Comparison of ENCODE assay signal across 15 cellular contexts in genomic region chr5:92559331-92559730, GRCh38.
DNase-seq lines count a peak whose midpoint lies in the region; ATAC-seq, FAIRE-seq and TF ChIP-seq lines count a peak whose summit lies in the region.
"Had no signal": no experiment of that assay in that cellular context is flagged by ENCODE, and none has a peak within 500 bp of the region (broad histone marks: within the 10 kb centered on the region; RNA-seq: fewer than 3 reads in every experiment).

No MANE protein-coding gene starts in this region.

- H3K36me3 Mint-ChIP-seq in astrocyte (ENCODE audit: low read depth, unreplicated experiment) (no peaks in the 10 kb centered on the region), nephron (ENCODE audit: low read depth) (no peaks in the 10 kb centered on the region)
- H3K36me3 Mint-ChIP-seq in T-helper 2 cell treated with Interferon-gamma antibody and Interleukin-4, amounts not matched to agents 5 μg/mL and 100 μg/mL, for 36 hours (ENCODE audit: low read depth) = no peaks in the 10 kb centered on the region
- no peaks in the 10 kb centered on the region for H3K36me3 Mint-ChIP-seq in activated T-cell treated with anti-CD3 and anti-CD28 coated beads, Interleukin-2, amount 50 U/mL, for 4 hours (ENCODE audit: insufficient read depth)

- CTCF ChIA-PET in A549 (lab: Yijun Ruan, JAX) = no interaction called here
- CTCF ChIA-PET in HCT116 (lab: Charles Lee) = no interaction called here

- RAD21 ChIA-PET in HCT116 (lab: Charles Lee; ENCODE audit: low non-redundant PET in 1 of 2, low total read pairs in 2 of 2, uncharacterized antibody in 2 of 2, unreplicated experiment in 2 of 2) = no interaction called here

- POLR2A ChIA-PET in A549 (lab: Yijun Ruan, JAX) (no interaction called here), HCT116 (lab: Charles Lee) (no interaction called here)

- H3K4me1 Mint-ChIP-seq in astrocyte (ENCODE audit: low read depth, unreplicated experiment) (peaks cover 26% of the 10 kb centered on the region), nephron (peaks cover 33% of the 10 kb centered on the region)
- no peaks in the 10 kb centered on the region for H3K4me1 Mint-ChIP-seq in T-helper 2 cell treated with Interferon-gamma antibody and Interleukin-4, amounts not matched to agents 5 μg/mL and 100 μg/mL, for 36 hours (ENCODE audit: low read depth)
- H3K4me1 Mint-ChIP-seq in activated T-cell treated with anti-CD3 and anti-CD28 coated beads, Interleukin-2, amount 50 U/mL, for 4 hours (ENCODE audit: low read depth) = no peaks in the 10 kb centered on the region

- H3K27ac ChIP-seq in A549 = peak overlapping the region; percentile 77 to 81
- H3K27ac ChIP-seq in HCT116 (ENCODE audit: low read depth, low read length) = peak overlapping the region; percentile 94
- peak overlapping the region; percentile 70 for H3K27ac ChIP-seq in astrocyte (ENCODE audit: low read depth, low read length)
- H3K27ac ChIP-seq in effector memory CD4-positive, alpha-beta T cell (ENCODE audit: insufficient read depth, low read length, poor library complexity, severe bottlenecking) = no peak overlapping the region
- no peak overlapping the region for H3K27ac ChIP-seq in right lobe of liver

- H3K9ac ChIP-seq in HCT116 (ENCODE audit: low read length) (0 out of 2 replicates have a peak overlapping the region, but pooled peaks have one; percentile 3), astrocyte (ENCODE audit: low read length) (no peak overlapping the region)

- H3K9me3 ChIP-seq in A549 (no peaks in the 10 kb centered on the region), HCT116 (ENCODE audit: control insufficient read depth in 1 of 2, insufficient read depth in 1 of 2, low read depth in 1 of 2, low read length in 2 of 2) (no peaks in the 10 kb centered on the region), astrocyte (ENCODE audit: insufficient read depth, low read depth, low read length) (no peaks in the 10 kb centered on the region), right lobe of liver (no peaks in the 10 kb centered on the region)
- no peaks in the 10 kb centered on the region for H3K9me3 ChIP-seq in effector memory CD4-positive, alpha-beta T cell (ENCODE audit: control insufficient read depth, low read length)
- H3K9me3 ChIP-seq: SJSA1 had no signal

- TF ChIP-seq CTCF in A549 (IDR thresholded peaks at IDR 0.05) = no peak
- TF ChIP-seq CTCF in HCT116 (IDR thresholded peaks at IDR 0.05 in 2 of 3, conservative IDR thresholded peaks at IDR 0.05 in 1 of 3; ENCODE audit: borderline replicate concordance in 1 of 3, insufficient read depth in 1 of 3, low read depth in 2 of 3, low read length in 2 of 3) = no peak
- TF ChIP-seq CTCF in astrocyte (IDR thresholded peaks at IDR 0.05; ENCODE audit: insufficient read depth, low read depth, low read length) = no peak
- TF ChIP-seq CTCF in nephron (IDR thresholded peaks at IDR 0.05; ENCODE audit: unreplicated experiment in 3 of 3) = no peak
- TF ChIP-seq CTCF in right lobe of liver (IDR thresholded peaks at IDR 0.05) = no peak

- H3K4me3 Mint-ChIP-seq in astrocyte (ENCODE audit: unreplicated experiment) (peak overlapping the region; percentile 47), nephron (no peak overlapping the region)
- H3K4me3 Mint-ChIP-seq in T-helper 2 cell treated with Interferon-gamma antibody and Interleukin-4, amounts not matched to agents 5 μg/mL and 100 μg/mL, for 36 hours = no peak overlapping the region
- H3K4me3 Mint-ChIP-seq in activated T-cell treated with anti-CD3 and anti-CD28 coated beads, Interleukin-2, amount 50 U/mL, for 4 hours = no peak overlapping the region

- TF ChIP-seq POLR2A in A549 (IDR thresholded peaks at IDR 0.05; ENCODE audit: low read length) (no peak), HCT116 (IDR thresholded peaks at IDR 0.05; ENCODE audit: borderline replicate concordance, extremely low read depth, insufficient read depth, insufficient read length) (no peak), right lobe of liver (IDR thresholded peaks at IDR 0.05) (no peak)

- TF ChIP-seq RAD21 in A549 (conservative IDR thresholded peaks at IDR 0.05 in 1 of 2, IDR thresholded peaks at IDR 0.05 in 1 of 2) = no peak
- no peak for TF ChIP-seq RAD21 in HCT116 (IDR thresholded peaks at IDR 0.05; ENCODE audit: low read depth)

- 23% methylated on average over 4 of the region's 4 CpGs for WGBS in A549 (ENCODE audit: missing lambda C conversion rate)
- 84% methylated on average over 4 of the region's 4 CpGs for WGBS in right lobe of liver (ENCODE audit: insufficient coverage, low coverage, low lambda C conversion rate, missing lambda C conversion rate)

- DNase-seq in A549 (ENCODE audit: low read depth in 1 of 2, low spot score in 1 of 2) (no peak), HCT116 (ENCODE audit: low read depth, low spot score) (no peak), astrocyte (ENCODE audit: low read depth) (no peak), right lobe of liver (no peak)
- no peak for DNase-seq in T-helper 2 cell treated with Interferon-gamma antibody and Interleukin-4, amounts not matched to agents 5 μg/mL and 100 μg/mL, for 36 hours (ENCODE audit: low spot score)
- no peak for DNase-seq in activated T-cell treated with anti-CD3 and anti-CD28 coated beads, Interleukin-2, amount 50 U/mL, for 4 hours
- DNase-seq in effector memory CD4-positive, alpha-beta T cell = no peak
- DNase-seq: C1 segment of cervical spinal cord, KBM-7, NCI-H1048, NCI-H1436 treated with DMSO at 0.1 percent for 48 hours, NCI-H2029 treated with DMSO at 0.1 percent for 48 hours, NCI-H2171 treated with DMSO at 0.1 percent for 48 hours had no signal

- H3K4me2 ChIP-seq in A549 (peak overlapping the region; percentile 70), HCT116 (ENCODE audit: low read length) (peak overlapping the region; percentile 57), astrocyte (ENCODE audit: low read length) (peak overlapping the region; percentile 71)

- no peak overlapping the region for H3K4me3 ChIP-seq in A549
- no peak overlapping the region for H3K4me3 ChIP-seq in HCT116 (replicated peaks in 1 of 2; ENCODE audit: low read depth in 1 of 2, low read length in 2 of 2)
- H3K4me3 ChIP-seq in astrocyte (ENCODE audit: insufficient read depth, low read depth, low read length) = no peak overlapping the region
- H3K4me3 ChIP-seq in effector memory CD4-positive, alpha-beta T cell (ENCODE audit: insufficient read depth, low read depth, low read length, poor library complexity, severe bottlenecking) = no peak overlapping the region
- no peak overlapping the region for H3K4me3 ChIP-seq in right lobe of liver
- H3K4me3 ChIP-seq: SJSA1 had no signal

- BruUV-seq in HCT116 (replicated peaks; lab: Mats Ljungman, UMichigan) = TSS peak; percentile 86

- H3K27me3 Mint-ChIP-seq in astrocyte (ENCODE audit: low read depth, unreplicated experiment) (no peaks in the 10 kb centered on the region), nephron (ENCODE audit: low read depth) (no peaks in the 10 kb centered on the region)
- H3K27me3 Mint-ChIP-seq in T-helper 2 cell treated with Interferon-gamma antibody and Interleukin-4, amounts not matched to agents 5 μg/mL and 100 μg/mL, for 36 hours (ENCODE audit: low read depth) = no peaks in the 10 kb centered on the region
- no peaks in the 10 kb centered on the region for H3K27me3 Mint-ChIP-seq in activated T-cell treated with anti-CD3 and anti-CD28 coated beads, Interleukin-2, amount 50 U/mL, for 4 hours (ENCODE audit: low read depth)

- H3K9me3 Mint-ChIP-seq in astrocyte (ENCODE audit: unreplicated experiment) (no peaks in the 10 kb centered on the region), nephron (no peaks in the 10 kb centered on the region)
- no peaks in the 10 kb centered on the region for H3K9me3 Mint-ChIP-seq in T-helper 2 cell treated with Interferon-gamma antibody and Interleukin-4, amounts not matched to agents 5 μg/mL and 100 μg/mL, for 36 hours
- H3K9me3 Mint-ChIP-seq in activated T-cell treated with anti-CD3 and anti-CD28 coated beads, Interleukin-2, amount 50 U/mL, for 4 hours = no peaks in the 10 kb centered on the region

- H3K36me3 ChIP-seq in HCT116 (ENCODE audit: control insufficient read depth in 1 of 2, insufficient read depth in 2 of 2, low read length in 2 of 2) (no peaks in the 10 kb centered on the region), astrocyte (ENCODE audit: insufficient read depth, low read length) (no peaks in the 10 kb centered on the region), right lobe of liver (no peaks in the 10 kb centered on the region)
- no peaks in the 10 kb centered on the region for H3K36me3 ChIP-seq in effector memory CD4-positive, alpha-beta T cell (ENCODE audit: control insufficient read depth, insufficient read depth, low read length)
- H3K36me3 ChIP-seq: SJSA1 had no signal

- ATAC-seq in A549 (peak; percentile 32 to 39; a peak in 3 of 6 replicates), HCT116 (peak; percentile 31), right lobe of liver (no peak)
- no peak for ATAC-seq in activated T-cell treated with anti-CD3 and anti-CD28 coated beads, Interleukin-2, amount 50 U/mL, for 4 hours

- H3K4me1 ChIP-seq in A549 (peaks cover 46% of the 10 kb centered on the region), HCT116 (ENCODE audit: control insufficient read depth in 1 of 2, insufficient read depth in 2 of 2, low read length in 2 of 2) (peaks cover 41 to 73% of the 10 kb centered on the region in 2 experiments), astrocyte (ENCODE audit: insufficient read depth, low read length) (peaks cover 30% of the 10 kb centered on the region), right lobe of liver (no peaks in the 10 kb centered on the region)
- H3K4me1 ChIP-seq in effector memory CD4-positive, alpha-beta T cell (ENCODE audit: control insufficient read depth, insufficient read depth, low read length, poor library complexity, severe bottlenecking) = no peaks in the 10 kb centered on the region

- no peaks in the 10 kb centered on the region for H3K9me2 ChIP-seq in HCT116 (ENCODE audit: insufficient read depth)

- peak; percentile 7 for FAIRE-seq in A549 (lab: Jason Lieb, UNC)
- no peak for FAIRE-seq in astrocyte (lab: Jason Lieb, UNC)

- TF ChIP-seq EP300 in A549 (IDR thresholded peaks at IDR 0.05) = no peak

- H2AFZ ChIP-seq in HCT116 (ENCODE audit: low read depth, low read length, poor library complexity, severe bottlenecking) (peak overlapping the region; percentile 95), astrocyte (ENCODE audit: low read depth, low read length) (no peak overlapping the region)

- H3K27ac Mint-ChIP-seq in astrocyte (ENCODE audit: unreplicated experiment) (peak overlapping the region; percentile 94), nephron (peak overlapping the region; percentile 79 to 90 (median 79))
- H3K27ac Mint-ChIP-seq in T-helper 2 cell treated with Interferon-gamma antibody and Interleukin-4, amounts not matched to agents 5 μg/mL and 100 μg/mL, for 36 hours = no peak overlapping the region

- no peaks in the 10 kb centered on the region for H4K20me1 ChIP-seq in HCT116 (ENCODE audit: insufficient read depth)
- H4K20me1 ChIP-seq in astrocyte (ENCODE audit: insufficient read depth, low read length) = no peaks in the 10 kb centered on the region

- H3K79me2 ChIP-seq in HCT116 (ENCODE audit: insufficient read depth, low read length) = no peaks in the 10 kb centered on the region
- H3K79me2 ChIP-seq in astrocyte (ENCODE audit: insufficient read depth, low read length) = no peaks in the 10 kb centered on the region

- H3K27me3 ChIP-seq in HCT116 (ENCODE audit: insufficient read depth, low read length) (no peaks in the 10 kb centered on the region), astrocyte (ENCODE audit: insufficient read depth, low read length) (no peaks in the 10 kb centered on the region), right lobe of liver (no peaks in the 10 kb centered on the region)
- no peaks in the 10 kb centered on the region for H3K27me3 ChIP-seq in effector memory CD4-positive, alpha-beta T cell (replicated peaks; ENCODE audit: control insufficient read depth, insufficient read depth, low read length, poor library complexity, severe bottlenecking)
- H3K27me3 ChIP-seq: SJSA1 had no signal

- intact Hi-C loops in HCT116 (cut with micrococcal nuclease) = no loop called here
- intact Hi-C loops in right lobe of liver (cut with DNase I) = no loop called here

Comparison
In these comparisons a context has a peak if more than half of its experiments do, and no peak if none do; other contexts are left out.
1. ATAC-seq: peak in A549 (2 of 2) and HCT116 (single experiment); none in activated T-cell treated with anti-CD3 and anti-CD28 coated beads, Interleukin-2, amount 50 U/mL, for 4 hours (0 of 2) and right lobe of liver (0 of 4).
2. H3K27ac ChIP-seq: peak in A549 (2 of 2), HCT116 (single experiment) and astrocyte (single experiment); none in effector memory CD4-positive, alpha-beta T cell (single experiment) and right lobe of liver (0 of 3).
3. Peak in every context shown above with its lines, with median percentiles within 50 percentile points of each other: H3K4me2 ChIP-seq.